ENCODE assay signal across 7 cellular contexts in the genomic region with DNA sequence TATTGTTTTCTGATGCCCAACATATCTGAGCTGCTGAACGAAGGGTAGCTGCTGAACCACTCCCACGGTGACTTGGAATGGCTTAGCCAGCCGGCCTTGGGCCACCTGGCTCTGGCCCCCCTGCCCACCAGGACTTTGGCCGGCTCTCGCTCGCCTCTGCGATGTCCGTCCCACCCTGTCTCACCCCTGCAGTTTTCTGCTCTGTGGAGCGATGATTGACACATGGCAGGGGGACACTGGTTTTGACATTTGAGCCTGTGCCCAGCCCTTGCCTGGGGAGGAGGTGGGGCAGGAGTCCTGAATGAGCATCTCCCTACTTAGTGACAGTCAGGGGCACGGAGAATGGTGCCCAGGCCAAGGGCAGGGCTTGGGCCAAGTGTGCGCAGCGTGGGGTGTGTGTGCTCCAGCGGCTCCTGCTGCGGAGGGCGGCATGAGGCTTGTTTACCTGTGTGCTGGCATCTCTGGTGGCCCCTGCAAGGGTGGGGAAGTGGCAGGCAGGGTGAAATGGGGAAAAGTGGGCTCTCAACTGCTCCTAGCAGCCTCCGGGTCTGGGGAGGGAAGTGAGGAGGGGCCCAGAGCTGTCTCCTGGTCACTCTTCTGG. TPM values are rescaled to one million over a fixed set of nuclear protein-coding genes. Genes with fewer than 3 reads are reported as not detected.
A peak's percentile ranks its signal among the peaks of the same experiment; 100 is the strongest.
DNase-seq lines count a peak whose midpoint lies in the region; ATAC-seq, FAIRE-seq and TF ChIP-seq lines count a peak whose summit lies in the region.

No MANE protein-coding gene starts in this region.

- H3K4me2 ChIP-seq in astrocyte (ENCODE audit: low read length) (peak overlapping the region; percentile 96), HepG2 (ENCODE audit: low read depth, low read length) (peak overlapping the region; percentile 80)

- TF ChIP-seq POLR2A in HepG2 (IDR thresholded peaks at IDR 0.05; ENCODE audit: insufficient read depth in 1 of 2, low read depth in 2 of 2, low read length in 2 of 2): no peak
- TF ChIP-seq POLR2A in testis (IDR thresholded peaks at IDR 0.05): no peak

- in situ Hi-C loops in HepG2 (cut with HindIII; ENCODE audit: extremely low pct_ligation_motif_present, low pct_unique_long_range_greater_than_20kb): no loop called here

- no peaks in the 10 kb centered on the region for H3K27me3 ChIP-seq in astrocyte (ENCODE audit: insufficient read depth, low read length)
- H3K27me3 ChIP-seq in HepG2 (ENCODE audit: control insufficient read depth in 1 of 2, insufficient read depth in 2 of 2, low read length in 2 of 2): peaks cover 0 to 3% of the 10 kb centered on the region in 2 experiments; a peak in 3 of 5 replicates
- H3K27me3 ChIP-seq in testis: no peaks in the 10 kb centered on the region

- no peaks in the 10 kb centered on the region for H3K79me2 ChIP-seq in astrocyte (ENCODE audit: insufficient read depth, low read length)
- peaks cover 10% of the 10 kb centered on the region for H3K79me2 ChIP-seq in HepG2 (ENCODE audit: insufficient read depth, low read length)

- H3K27ac ChIP-seq in astrocyte (ENCODE audit: low read depth, low read length) (no peak overlapping the region), HepG2 (ENCODE audit: extremely low read length, insufficient read depth, low read length) (no peak overlapping the region), testis (peak overlapping the region; percentile 42 to 68)

- peaks cover 6% of the 10 kb centered on the region for H3K27me3 Mint-ChIP-seq in astrocyte (ENCODE audit: low read depth, unreplicated experiment)

- CTCF ChIA-PET in HepG2 (lab: Yijun Ruan, JAX; ENCODE audit: low intra/inter-chr PET ratio, low total read pairs): no interaction called here

- no peaks in the 10 kb centered on the region for H3K9me3 ChIP-seq in astrocyte (ENCODE audit: insufficient read depth, low read depth, low read length)
- no peaks in the 10 kb centered on the region for H3K9me3 ChIP-seq in HepG2 (ENCODE audit: low read length)
- no peaks in the 10 kb centered on the region for H3K9me3 ChIP-seq in testis

- no peak overlapping the region for H3K27ac Mint-ChIP-seq in astrocyte (ENCODE audit: unreplicated experiment)

- BruUV-seq in HepG2 (replicated peaks; lab: Mats Ljungman, UMichigan): no TSS peak

- no peak for DNase-seq in Jurkat, Clone E6-1 (ENCODE audit: low read depth, low spot score)
- DNase-seq in astrocyte (ENCODE audit: low read depth) (no peak), HepG2 (ENCODE audit: low spot score) (no peak), testis (no peak)

- FAIRE-seq in astrocyte (lab: Jason Lieb, UNC) (no peak), HepG2 (lab: Jason Lieb, UNC) (no peak)

- H3K9me3 Mint-ChIP-seq in astrocyte (ENCODE audit: unreplicated experiment): peaks cover 2% of the 10 kb centered on the region

- no peak for TF ChIP-seq CTCF in astrocyte (IDR thresholded peaks at IDR 0.05; ENCODE audit: insufficient read depth, low read depth, low read length)
- TF ChIP-seq CTCF in HepG2 (CRISPR knock-in tag; IDR thresholded peaks at IDR 0.05): no peak
- TF ChIP-seq CTCF in testis (IDR thresholded peaks at IDR 0.05): no peak

- peak overlapping the region; percentile 85 for H2AFZ ChIP-seq in astrocyte (ENCODE audit: low read depth, low read length)
- no peak overlapping the region for H2AFZ ChIP-seq in HepG2 (ENCODE audit: low read length)

- TF ChIP-seq RAD21 in HepG2 (CRISPR knock-in tag; IDR thresholded peaks at IDR 0.05): no peak

- no peak for TF ChIP-seq EP300 in HepG2 (IDR thresholded peaks at IDR 0.05; ENCODE audit: low read depth in 2 of 2, low read length in 2 of 2)
- no peak for TF ChIP-seq EP300 in HepG2 (CRISPR knock-in tag; IDR thresholded peaks at IDR 0.05; ENCODE audit: borderline replicate concordance)

- POLR2A ChIA-PET in HepG2 (lab: Yijun Ruan, JAX): interaction anchor here (1.3 to 2.6 kb wide), 3 partner anchors 9 to 170 kb away, joined by 3 to 21 read pairs (median 18); a partner anchor contains a TSS

- intact Hi-C loops in HepG2 (cut with micrococcal nuclease; ENCODE audit: unreplicated experiment): no loop called here
- intact Hi-C loops in testis (cut with DNase I; ENCODE audit: low total_unique reads): no loop called here

- ATAC-seq in HepG2 (no peak), GM21390 (IDR thresholded peaks at IDR 0.05; ENCODE audit: unreplicated experiment) (no peak), HG03520 (IDR thresholded peaks at IDR 0.05; ENCODE audit: unreplicated experiment) (no peak), HG02759 (IDR thresholded peaks at IDR 0.05; ENCODE audit: unreplicated experiment) (no peak)

- no peak overlapping the region for H3K4me3 Mint-ChIP-seq in astrocyte (ENCODE audit: unreplicated experiment)

- H4K20me1 ChIP-seq in astrocyte (ENCODE audit: insufficient read depth, low read length) (no peaks in the 10 kb centered on the region), HepG2 (ENCODE audit: insufficient read depth, low read length) (0 out of 2 replicates have a peak, but pooled peaks cover 3% of the 10 kb centered on the region)

- H3K4me1 Mint-ChIP-seq in astrocyte (ENCODE audit: low read depth, unreplicated experiment): peaks cover 13% of the 10 kb centered on the region

- H3K4me1 ChIP-seq in astrocyte (ENCODE audit: insufficient read depth, low read length) (peaks cover 34% of the 10 kb centered on the region), HepG2 (ENCODE audit: insufficient read depth, low read length) (peaks cover 28% of the 10 kb centered on the region), testis (peaks cover 16% of the 10 kb centered on the region)

- H3K36me3 ChIP-seq in astrocyte (ENCODE audit: insufficient read depth, low read length): no peaks in the 10 kb centered on the region
- peaks cover 0 to 3% of the 10 kb centered on the region in 2 experiments; a peak in 1 of 5 replicates for H3K36me3 ChIP-seq in HepG2 (replicated peaks in 1 of 2; ENCODE audit: control insufficient read depth in 1 of 2, insufficient read depth in 2 of 2, low read length in 2 of 2)
- no peaks in the 10 kb centered on the region for H3K36me3 ChIP-seq in testis (ENCODE audit: low read depth, missing control alignments)

- peaks cover 10% of the 10 kb centered on the region for H3K36me3 Mint-ChIP-seq in astrocyte (ENCODE audit: low read depth, unreplicated experiment)

- H3K4me3 ChIP-seq in Jurkat, Clone E6-1 (ENCODE audit: low read length): peak overlapping the region; percentile 70
- H3K4me3 ChIP-seq in astrocyte (ENCODE audit: insufficient read depth, low read depth, low read length) (peak overlapping the region; percentile 54), HepG2 (replicated peaks in 1 of 3; ENCODE audit: insufficient read depth in 1 of 3, low read depth in 2 of 3, low read length in 3 of 3) (peak overlapping the region in 1 of 3 experiments; percentile 84; a peak in 3 of 6 replicates), testis (peak overlapping the region; percentile 49 to 77)

- WGBS in HepG2 (ENCODE audit: low lambda C conversion rate): 78% methylated on average over 13 of the region's 16 CpGs
- 67 to 75% methylated on average over 14 to 16 of the region's 16 CpGs for WGBS in testis, 2 donors

- H3K9ac ChIP-seq in astrocyte (ENCODE audit: low read length) (peak overlapping the region; percentile 75), HepG2 (ENCODE audit: insufficient read depth, low read depth, low read length) (peak overlapping the region; percentile 42; the same call in 1 of the 2 replicates)

RNA-seq across cellular contexts. Expression of a gene that starts 15.7 kb away (rescaled TPM):
- polyA plus RNA-seq in Jurkat, Clone E6-1 (2012; ENCODE audit: insufficient read depth, insufficient read length): 7.8 TPM
- 3.8 and 7.5 TPM in 2 replicates for total RNA-seq in astrocyte
- not detected in 2 replicates for total RNA-seq in HepG2 (2016; rRNA removed; fragmentation: Illumina TruSeq; extraction: Trizol)
- not detected in 2 replicates for total RNA-seq in HepG2 (2016; cell fraction: cytosol; rRNA removed; fragmentation: Illumina TruSeq; extraction: Trizol; ENCODE audit: low read depth)
- total RNA-seq in HepG2 (2016; cell fraction: insoluble cytoplasmic fraction; rRNA removed; fragmentation: Illumina TruSeq; extraction: Trizol): not detected in 2 replicates
- not detected in 2 replicates for total RNA-seq in HepG2 (2016; cell fraction: membrane; rRNA removed; fragmentation: Illumina TruSeq; extraction: Trizol)
- not detected in 2 replicates for total RNA-seq in HepG2 (2016; cell fraction: nucleus; rRNA removed; fragmentation: Illumina TruSeq; extraction: Trizol)
- polyA plus RNA-seq in HepG2 (2011; rRNA removed): not detected in 2 replicates
- polyA plus RNA-seq in HepG2 (2011; cell fraction: cytosol; rRNA removed): not detected in 2 replicates
- polyA plus RNA-seq in HepG2 (2011; cell fraction: nucleus; rRNA removed): 0.10 and 0.23 TPM in 2 replicates
- polyA plus RNA-seq in HepG2 (2012): not detected in 2 replicates
- polyA plus RNA-seq in HepG2 (2016; cell fraction: cytosol; fragmentation: Illumina TruSeq; extraction: Trizol; ENCODE audit: low read depth): not detected in 2 replicates
- not detected in 2 replicates for polyA plus RNA-seq in HepG2 (2016; cell fraction: insoluble cytoplasmic fraction; fragmentation: Illumina TruSeq; extraction: Trizol; ENCODE audit: low read depth)
- not detected in 2 replicates for polyA plus RNA-seq in HepG2 (2016; cell fraction: membrane; fragmentation: Illumina TruSeq; extraction: Trizol; ENCODE audit: low read depth)
- not detected in 2 replicates for polyA plus RNA-seq in HepG2 (2016; cell fraction: nucleus; fragmentation: Illumina TruSeq; extraction: Trizol; ENCODE audit: insufficient read depth, low read depth)
- polyA minus RNA-seq in HepG2 (2011; rRNA and poly(A)+ RNA removed; ENCODE audit: low replicate concordance): 17.4 TPM in 1 of 2 replicates, not detected in the other
- 0.30 and 0.70 TPM in 2 replicates for polyA minus RNA-seq in HepG2 (2011; cell fraction: cytosol; rRNA and poly(A)+ RNA removed)
- 0.52 TPM in 1 of 2 replicates, not detected in the other for polyA minus RNA-seq in HepG2 (2011; cell fraction: nucleus; rRNA and poly(A)+ RNA removed)
- total RNA-seq in testis: 10 to 100 TPM; 24.3 to 34.9 TPM
- 15.2 TPM for polyA plus RNA-seq in testis (ENCODE audit: insufficient read depth, low read depth, low replicate concordance)

RNA-seq across cellular contexts. Expression of a gene that starts 27.9 kb away (rescaled TPM):
- polyA plus RNA-seq in Jurkat, Clone E6-1 (2012; ENCODE audit: insufficient read depth, insufficient read length): not detected
- total RNA-seq in astrocyte (78.8 and 80.8 TPM in 2 replicates), HepG2 (2016; rRNA removed; fragmentation: Illumina TruSeq; extraction: Trizol) (0.36 and 0.55 TPM in 2 replicates), testis (1 to 10 TPM; 2.2 to 4.0 TPM)
- total RNA-seq in HepG2 (2016; cell fraction: cytosol; rRNA removed; fragmentation: Illumina TruSeq; extraction: Trizol; ENCODE audit: low read depth): 0.40 TPM in 1 of 2 replicates, not detected in the other
- 0.27 and 0.56 TPM in 2 replicates for total RNA-seq in HepG2 (2016; cell fraction: insoluble cytoplasmic fraction; rRNA removed; fragmentation: Illumina TruSeq; extraction: Trizol)
- 0.31 and 0.65 TPM in 2 replicates for total RNA-seq in HepG2 (2016; cell fraction: membrane; rRNA removed; fragmentation: Illumina TruSeq; extraction: Trizol)
- not detected in 2 replicates for total RNA-seq in HepG2 (2016; cell fraction: nucleus; rRNA removed; fragmentation: Illumina TruSeq; extraction: Trizol)
- polyA plus RNA-seq in HepG2 (2011; rRNA removed) (0.78 and 1.5 TPM in 2 replicates), testis (ENCODE audit: insufficient read depth, low read depth, low replicate concordance) (0.62 TPM)
- polyA plus RNA-seq in HepG2 (2011; cell fraction: cytosol; rRNA removed): 2.2 and 3.8 TPM in 2 replicates
- polyA plus RNA-seq in HepG2 (2011; cell fraction: nucleus; rRNA removed): 3.7 and 3.9 TPM in 2 replicates
- 1.5 and 2.9 TPM in 2 replicates for polyA plus RNA-seq in HepG2 (2012)
- 1.1 and 1.5 TPM in 2 replicates for polyA plus RNA-seq in HepG2 (2016; cell fraction: cytosol; fragmentation: Illumina TruSeq; extraction: Trizol; ENCODE audit: low read depth)
- 2.2 and 2.4 TPM in 2 replicates for polyA plus RNA-seq in HepG2 (2016; cell fraction: insoluble cytoplasmic fraction; fragmentation: Illumina TruSeq; extraction: Trizol; ENCODE audit: low read depth)
- 1.2 and 1.5 TPM in 2 replicates for polyA plus RNA-seq in HepG2 (2016; cell fraction: membrane; fragmentation: Illumina TruSeq; extraction: Trizol; ENCODE audit: low read depth)
- 2.0 and 2.5 TPM in 2 replicates for polyA plus RNA-seq in HepG2 (2016; cell fraction: nucleus; fragmentation: Illumina TruSeq; extraction: Trizol; ENCODE audit: insufficient read depth, low read depth)
- polyA minus RNA-seq in HepG2 (2011; rRNA and poly(A)+ RNA removed; ENCODE audit: low replicate concordance): 1.2 and 12.9 TPM in 2 replicates
- 0.88 and 1.4 TPM in 2 replicates for polyA minus RNA-seq in HepG2 (2011; cell fraction: cytosol; rRNA and poly(A)+ RNA removed)
- 0.64 and 0.87 TPM in 2 replicates for polyA minus RNA-seq in HepG2 (2011; cell fraction: nucleus; rRNA and poly(A)+ RNA removed)

Comparison
In these comparisons a context has a peak if more than half of its experiments do, and no peak if none do; other contexts are left out.
1. H3K27ac ChIP-seq: peak in testis (2 of 2); none in astrocyte (single experiment) and HepG2 (single experiment).
2. RNA of a gene that starts 27.9 kb away (total RNA-seq): 78.8 to 80.8 TPM in astrocyte; 2.2 to 4.0 TPM in testis and 0.27 to 0.65 TPM in HepG2; every median in the first group is over 10 times any median in the second.